In the genomic region with DNA sequence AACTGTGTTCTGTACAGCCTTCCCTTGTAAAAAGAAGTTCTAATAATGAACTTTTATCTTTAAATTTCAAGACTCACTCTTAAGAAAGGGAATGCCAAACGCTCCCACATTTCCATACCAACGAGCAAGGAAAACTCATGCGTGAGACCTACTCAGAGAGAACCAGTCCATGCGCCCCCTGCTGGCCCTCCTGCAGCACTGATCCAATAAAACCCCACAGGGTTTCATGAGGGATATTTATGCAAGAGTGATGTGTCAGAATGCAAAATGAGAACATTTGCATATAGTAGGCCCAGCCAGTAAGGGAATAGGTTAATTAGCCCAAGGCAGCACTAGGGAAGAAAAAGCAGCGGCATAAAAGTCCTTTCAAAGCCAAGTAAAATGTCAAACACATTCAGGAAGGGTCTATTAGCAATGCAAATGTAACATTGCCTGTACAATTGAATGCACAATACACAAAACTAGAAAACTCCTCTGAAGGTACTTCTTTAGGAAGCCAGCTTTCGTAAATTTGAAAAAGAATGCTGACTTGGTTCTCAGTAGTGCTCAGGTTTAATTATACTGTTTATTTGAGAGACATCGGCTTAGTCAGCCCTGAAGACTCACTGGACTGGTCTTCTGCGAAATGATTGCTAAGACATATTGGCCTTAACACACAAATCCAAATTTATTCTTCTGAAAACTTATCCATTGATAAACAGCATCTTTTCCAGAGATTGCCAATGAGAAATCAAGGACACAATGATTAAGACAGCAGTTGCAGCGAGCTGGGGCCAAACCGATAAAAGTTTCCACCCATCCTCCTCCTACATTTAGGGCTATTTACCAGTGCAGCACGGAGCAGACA, we compare ENCODE assay signal across 8 cellular contexts.
DNase-seq lines count a peak whose midpoint lies in the region; ATAC-seq lines count a peak whose summit lies in the region.

No MANE protein-coding gene starts in this region.

- peak; percentile 66 for ATAC-seq in HG02973 (IDR thresholded peaks at IDR 0.05; ENCODE audit: unreplicated experiment)

- DNase-seq in NCI-H2227 (lab: John Stamatoyannopoulos, UW; ENCODE audit: unreplicated experiment) (peak; percentile 4), NCI-H2227 treated with DMSO at 0.1 percent for 48 hours (lab: John Stamatoyannopoulos, UW) (no peak), NCI-H226 (peak; percentile 53), dermis blood vessel endothelial cell (peak; percentile 87), lung microvascular endothelial cell (ENCODE audit: low read depth in 2 of 2) (peak; percentile 80 to 86)
- peak; percentile 77 for DNase-seq in activated CD4-positive, alpha-beta T cell treated with anti-CD3 and anti-CD28 coated beads for 48 hours
- peak; percentile 53 for DNase-seq in stimulated activated CD8-positive, alpha-beta memory T cell treated with anti-CD3 and anti-CD28 coated beads, Interleukin-12 subunit alpha, Interleukin-12 subunit beta, amount 100 ng/mL, for 1 hour (ENCODE audit: low read depth)
